Comparison of ENCODE assay signal across 8 cellular contexts in the genomic region with DNA sequence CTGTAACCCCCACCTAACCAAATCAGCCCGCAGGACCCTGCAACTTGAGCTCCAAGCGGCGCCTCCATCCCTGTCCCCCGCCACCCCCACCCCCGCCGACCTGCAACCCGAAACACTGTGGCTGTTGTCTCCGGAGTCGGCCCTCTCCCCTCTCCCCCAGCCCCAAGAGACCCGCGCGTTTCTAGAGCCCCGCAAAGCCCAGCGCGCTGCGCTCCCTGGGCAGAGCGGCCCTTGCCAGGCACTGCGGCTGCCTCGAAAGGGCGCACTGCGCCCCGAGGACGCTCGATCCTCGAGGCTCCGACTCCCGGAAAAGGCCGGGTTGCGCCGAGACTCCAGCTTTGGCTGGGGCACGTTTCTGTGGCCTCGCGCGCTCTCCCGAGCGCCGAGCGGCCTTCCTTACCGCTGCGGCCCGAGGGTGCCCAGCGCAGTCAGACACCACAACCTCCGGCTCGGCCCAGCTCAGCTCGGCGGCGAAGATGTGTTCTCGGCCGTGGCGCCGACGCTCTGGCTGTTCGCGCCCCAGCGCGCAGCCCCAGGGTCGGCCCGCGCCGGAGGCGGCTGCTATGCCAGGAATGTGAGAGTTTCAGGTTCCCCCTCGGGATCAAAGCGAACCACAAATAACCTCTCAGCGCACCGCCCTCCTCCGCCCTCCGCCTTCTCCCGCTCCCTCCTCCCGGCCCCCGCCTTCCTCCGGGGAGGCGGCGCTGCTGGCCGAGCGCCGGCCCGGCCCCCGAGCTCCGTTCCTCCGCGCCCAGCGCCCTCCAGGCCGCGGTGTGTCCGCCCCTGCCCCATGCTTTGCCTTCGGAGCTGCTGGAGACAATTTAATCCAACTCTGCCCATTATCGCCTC. TPM values are rescaled to one million over a fixed set of nuclear protein-coding genes. Genes with fewer than 3 reads are reported as not detected.
DNase-seq lines count a peak whose midpoint lies in the region; FAIRE-seq and TF ChIP-seq lines count a peak whose summit lies in the region.

A gene (minus strand): TSS at position 506 of the 849 bp plus-strand sequence. CDS start 3,014 bp downstream, outside the sequence.

- peaks cover 49 to 51% of the 10 kb centered on the region in 2 donors for H3K4me1 ChIP-seq in kidney (ENCODE audit: control insufficient read depth in 1 of 2, insufficient read depth in 1 of 2, low read depth in 1 of 2, low read length in 2 of 2)

- DNase-seq in activated CD8-positive, alpha-beta memory T cell treated with anti-CD3 and anti-CD28 coated beads for 24 hours: peak; percentile 62
- DNase-seq in activated CD8-positive, alpha-beta memory T cell treated with anti-CD3 and anti-CD28 coated beads, Interleukin-2, amount 50 U/mL, for 4 hours: no peak
- DNase-seq in HuH-7.5 (ENCODE audit: low spot score) (peak; percentile 97), SK-MEL-5 (ENCODE audit: low read depth, low spot score) (peak; percentile 78), dedifferentiated amniotic fluid mesenchymal stem cell (ENCODE audit: extremely low spot score) (peak; percentile 93), kidney (peak; percentile 97)
- DNase-seq in NK-92 treated with Interleukin-12 subunit alpha and Interleukin-12 subunit beta, amount 100 ng/mL, for 24 hours (lab: John Stamatoyannopoulos, UW): no peak

- in situ Hi-C loops in SK-MEL-5 (cut with HindIII; ENCODE audit: low pct_unique_long_range_greater_than_20kb, low sequenced_read_pairs): no loop called here

- TF ChIP-seq CTCF in kidney (IDR thresholded peaks at IDR 0.05; ENCODE audit: borderline replicate concordance, extremely low read depth, insufficient read depth): no peak

- H3K9ac ChIP-seq in kidney (ENCODE audit: low read length in 2 of 2): peak within 1 kb of the TSS; percentile 88 to 98

- no peaks in the 10 kb centered on the region for H3K9me3 ChIP-seq in kidney (ENCODE audit: control insufficient read depth in 1 of 2, low read length in 2 of 2)

- intact Hi-C loops in kidney (cut with DNase I): loop anchor here (10.0 kb wide), 1 partner anchor 101 kb away; no protein-coding TSS in a partner anchor

- H3K36me3 ChIP-seq in kidney (ENCODE audit: control insufficient read depth in 1 of 2, insufficient read depth in 2 of 2, low read length in 2 of 2): peaks cover 10 to 23% of the 10 kb centered on the region in 2 donors

- H3K27ac ChIP-seq in kidney (ENCODE audit: low read depth in 2 of 2, low read length in 2 of 2): peak within 1 kb of the TSS; percentile 97 to 99
- peak within 1 kb of the TSS; percentile 80 to 99 (median 94) for H3K27ac ChIP-seq in skin epidermis

- H3K4me3 ChIP-seq in kidney (ENCODE audit: low read length in 2 of 2): peak within 1 kb of the TSS; percentile 67 to 95
- H3K4me3 ChIP-seq in skin epidermis: peak within 1 kb of the TSS; percentile 53 to 78 (median 66)

- no peak for FAIRE-seq in kidney (lab: Jason Lieb, UNC)

RNA-seq across cellular contexts. Expression of the gene that starts here (rescaled TPM):
- 12.1 and 12.5 TPM in 2 replicates for total RNA-seq in SK-MEL-5 (2014; rRNA removed; shearing (Covaris generic))
- polyA plus RNA-seq in SK-MEL-5 (2015; cell fraction: cytosol; rRNA removed): 14.7 and 18.2 TPM in 2 replicates
- 6.8 and 22.6 TPM in 2 replicates for polyA plus RNA-seq in SK-MEL-5 (2015; cell fraction: nucleus; rRNA removed)
- total RNA-seq in kidney: 83.5 TPM
- 19.5 TPM for polyA plus RNA-seq in kidney (ENCODE audit: insufficient read depth, low read depth, low replicate concordance)

Comparison
In these comparisons a context has a peak if more than half of its experiments do, and no peak if none do; other contexts are left out.
1. DNase-seq: peak in activated CD8-positive, alpha-beta memory T cell treated with anti-CD3 and anti-CD28 coated beads for 24 hours (single experiment), HuH-7.5 (single experiment), SK-MEL-5 (single experiment), dedifferentiated amniotic fluid mesenchymal stem cell (single experiment) and kidney (single experiment); none in activated CD8-positive, alpha-beta memory T cell treated with anti-CD3 and anti-CD28 coated beads, Interleukin-2, amount 50 U/mL, for 4 hours (single experiment) and NK-92 treated with Interleukin-12 subunit alpha and Interleukin-12 subunit beta, amount 100 ng/mL, for 24 hours (single experiment).